ENCODE assay signal across 1 cellular context in the genomic region with DNA sequence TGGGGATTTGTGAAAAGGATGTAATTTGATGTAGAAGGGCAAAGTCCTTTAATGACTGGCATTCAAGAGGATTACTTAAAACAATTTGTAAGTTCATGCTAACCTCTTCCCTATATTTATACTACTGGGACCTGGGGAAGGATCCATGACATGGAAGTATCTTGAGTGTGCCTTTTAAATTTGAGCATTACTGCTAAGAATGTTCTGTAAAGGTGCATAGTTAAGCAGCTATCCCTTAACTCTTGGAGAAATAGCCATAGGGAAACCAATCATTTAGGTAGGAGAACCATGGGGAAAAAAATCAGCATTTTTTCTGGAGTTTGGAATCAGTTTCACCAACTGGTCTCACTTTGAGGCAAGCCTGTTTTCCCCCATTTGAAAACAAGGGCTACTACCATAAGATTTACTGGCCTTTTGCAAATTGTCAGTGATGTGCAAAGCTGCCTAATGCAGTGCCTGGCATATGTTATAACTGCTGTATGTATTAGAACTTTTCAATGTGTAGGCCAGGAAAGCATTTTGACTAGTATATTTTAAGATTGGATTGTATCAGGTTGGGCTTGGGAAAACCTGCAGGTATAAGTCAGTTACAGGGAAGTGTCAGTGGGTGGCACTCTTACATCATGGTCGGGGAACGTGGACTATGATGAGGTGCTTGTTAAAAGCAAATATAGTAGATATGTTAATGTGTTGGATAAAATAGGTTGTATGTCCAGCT.
A peak's percentile ranks its signal among the peaks of the same experiment; 100 is the strongest.
TF ChIP-seq lines count a peak whose summit lies in the region.

No MANE protein-coding gene starts in this region.

TF ChIP-seq in K562, 482 proteins besides CTCF, POLR2A, EP300 and RAD21 (continued from another document and continues in another):
- TF ChIP-seq PML (IDR thresholded peaks at IDR 0.05; ENCODE audit: low read length): peak; percentile 46; the same call in 1 of the 2 replicates
- TF ChIP-seq ZNF780A (CRISPR knock-in tag; IDR thresholded peaks at IDR 0.05): no peak
- TF ChIP-seq CREM (IDR thresholded peaks at IDR 0.05; ENCODE audit: low read depth): 0 out of 2 replicates have a peak, but pooled peaks have one; percentile 48
- TF ChIP-seq ZSCAN29 (IDR thresholded peaks at IDR 0.05): no peak
- peak; percentile 49; the same call in 1 of the 2 replicates for TF ChIP-seq POLR2AphosphoS5 (IDR thresholded peaks at IDR 0.05; ENCODE audit: control insufficient read depth, insufficient read depth, low read depth, low read length)
- TF ChIP-seq THRB (CRISPR knock-in tag; conservative IDR thresholded peaks at IDR 0.05): peak; percentile 58; the same call in 1 of the 2 replicates
- TF ChIP-seq POU5F1 (IDR thresholded peaks at IDR 0.05; ENCODE audit: borderline replicate concordance, low read depth, low read length, partially characterized antibody): no peak
- peak; percentile 31 for TF ChIP-seq SUPT5H (IDR thresholded peaks at IDR 0.05)
- no peak for TF ChIP-seq ZNF79 (CRISPR knock-in tag; IDR thresholded peaks at IDR 0.05; ENCODE audit: low read depth)
- TF ChIP-seq ZC3H11A (IDR thresholded peaks at IDR 0.05; ENCODE audit: low read depth, low read length): no peak
- TF ChIP-seq MAFF (IDR thresholded peaks at IDR 0.05; ENCODE audit: low read length): 0 out of 2 replicates have a peak, but pooled peaks have one; percentile 1
- no peak for TF ChIP-seq KLF6 (CRISPR knock-in tag; IDR thresholded peaks at IDR 0.05; ENCODE audit: borderline replicate concordance)
- TF ChIP-seq FIP1L1 (IDR thresholded peaks at IDR 0.05; ENCODE audit: low read depth, low read length, poor library complexity, severe bottlenecking): no peak
- TF ChIP-seq ZFP30 (CRISPR knock-in tag; IDR thresholded peaks at IDR 0.05; ENCODE audit: borderline replicate concordance): no peak
- TF ChIP-seq SRF (CRISPR knock-in tag; IDR thresholded peaks at IDR 0.05): no peak
- peak; percentile 61; the same call in 1 of the 2 replicates for TF ChIP-seq HMBOX1 (IDR thresholded peaks at IDR 0.05)
- no peak for TF ChIP-seq RNF2 (IDR thresholded peaks at IDR 0.05)
- peak; percentile 89; the same call in 1 of the 2 replicates for TF ChIP-seq POLR2AphosphoS2 (IDR thresholded peaks at IDR 0.05; ENCODE audit: low read length)
- 0 out of 2 replicates have a peak, but pooled peaks have one; percentile 12 for TF ChIP-seq CREB1 (IDR thresholded peaks at IDR 0.05)
- 0 out of 2 replicates have a peak, but pooled peaks have one; percentile 21 for TF ChIP-seq CREB1 (CRISPR knock-in tag; IDR thresholded peaks at IDR 0.05)
- TF ChIP-seq CHCHD3 (CRISPR knock-in tag; IDR thresholded peaks at IDR 0.05): no peak
- TF ChIP-seq, protein P1, sequence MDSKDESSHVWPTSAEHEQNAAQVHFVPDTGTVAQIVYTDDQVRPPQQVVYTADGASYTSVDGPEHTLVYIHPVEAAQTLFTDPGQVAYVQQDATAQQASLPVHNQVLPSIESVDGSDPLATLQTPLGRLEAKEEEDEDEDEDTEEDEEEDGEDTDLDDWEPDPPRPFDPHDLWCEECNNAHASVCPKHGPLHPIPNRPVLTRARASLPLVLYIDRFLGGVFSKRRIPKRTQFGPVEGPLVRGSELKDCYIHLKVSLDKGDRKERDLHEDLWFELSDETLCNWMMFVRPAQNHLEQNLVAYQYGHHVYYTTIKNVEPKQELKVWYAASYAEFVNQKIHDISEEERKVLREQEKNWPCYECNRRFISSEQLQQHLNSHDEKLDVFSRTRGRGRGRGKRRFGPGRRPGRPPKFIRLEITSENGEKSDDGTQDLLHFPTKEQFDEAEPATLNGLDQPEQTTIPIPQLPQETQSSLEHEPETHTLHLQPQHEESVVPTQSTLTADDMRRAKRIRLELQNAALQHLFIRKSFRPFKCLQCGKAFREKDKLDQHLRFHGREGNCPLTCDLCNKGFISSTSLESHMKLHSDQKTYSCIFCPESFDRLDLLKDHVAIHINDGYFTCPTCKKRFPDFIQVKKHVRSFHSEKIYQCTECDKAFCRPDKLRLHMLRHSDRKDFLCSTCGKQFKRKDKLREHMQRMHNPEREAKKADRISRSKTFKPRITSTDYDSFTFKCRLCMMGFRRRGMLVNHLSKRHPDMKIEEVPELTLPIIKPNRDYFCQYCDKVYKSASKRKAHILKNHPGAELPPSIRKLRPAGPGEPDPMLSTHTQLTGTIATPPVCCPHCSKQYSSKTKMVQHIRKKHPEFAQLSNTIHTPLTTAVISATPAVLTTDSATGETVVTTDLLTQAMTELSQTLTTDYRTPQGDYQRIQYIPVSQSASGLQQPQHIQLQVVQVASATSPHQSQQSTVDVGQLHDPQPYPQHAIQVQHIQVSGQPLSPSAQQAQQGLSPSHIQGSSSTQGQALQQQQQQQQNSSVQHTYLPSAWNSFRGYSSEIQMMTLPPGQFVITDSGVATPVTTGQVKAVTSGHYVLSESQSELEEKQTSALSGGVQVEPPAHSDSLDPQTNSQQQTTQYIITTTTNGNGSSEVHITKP (IDR thresholded peaks at IDR 0.05; ENCODE audit: partially characterized antibody): no peak
- TF ChIP-seq HBP1 (CRISPR knock-in tag; IDR thresholded peaks at IDR 0.05): 0 out of 2 replicates have a peak, but pooled peaks have one; percentile 19
- no peak for TF ChIP-seq NBN (IDR thresholded peaks at IDR 0.05; ENCODE audit: low read depth)
- peak; percentile 46 for TF ChIP-seq SIRT6 (IDR thresholded peaks at IDR 0.05; ENCODE audit: low read depth, low read length)
- peak; percentile 19 for TF ChIP-seq KDM5B (IDR thresholded peaks at IDR 0.05; ENCODE audit: insufficient replicate concordance, low read depth, low read length)
- no peak for TF ChIP-seq PHF8 (IDR thresholded peaks at IDR 0.05; ENCODE audit: borderline replicate concordance, low read length)
- no peak for TF ChIP-seq TOE1 (IDR thresholded peaks at IDR 0.05; ENCODE audit: borderline replicate concordance)
- no peak for TF ChIP-seq TOE1 (CRISPR knock-in tag; IDR thresholded peaks at IDR 0.05; ENCODE audit: borderline replicate concordance, low read depth)
- TF ChIP-seq MIER1 (IDR thresholded peaks at IDR 0.05; ENCODE audit: low read depth): no peak
- 0 out of 2 replicates have a peak, but pooled peaks have one; percentile 16 for TF ChIP-seq GABPB1 (CRISPR knock-in tag; IDR thresholded peaks at IDR 0.05)
- TF ChIP-seq, protein P2, sequence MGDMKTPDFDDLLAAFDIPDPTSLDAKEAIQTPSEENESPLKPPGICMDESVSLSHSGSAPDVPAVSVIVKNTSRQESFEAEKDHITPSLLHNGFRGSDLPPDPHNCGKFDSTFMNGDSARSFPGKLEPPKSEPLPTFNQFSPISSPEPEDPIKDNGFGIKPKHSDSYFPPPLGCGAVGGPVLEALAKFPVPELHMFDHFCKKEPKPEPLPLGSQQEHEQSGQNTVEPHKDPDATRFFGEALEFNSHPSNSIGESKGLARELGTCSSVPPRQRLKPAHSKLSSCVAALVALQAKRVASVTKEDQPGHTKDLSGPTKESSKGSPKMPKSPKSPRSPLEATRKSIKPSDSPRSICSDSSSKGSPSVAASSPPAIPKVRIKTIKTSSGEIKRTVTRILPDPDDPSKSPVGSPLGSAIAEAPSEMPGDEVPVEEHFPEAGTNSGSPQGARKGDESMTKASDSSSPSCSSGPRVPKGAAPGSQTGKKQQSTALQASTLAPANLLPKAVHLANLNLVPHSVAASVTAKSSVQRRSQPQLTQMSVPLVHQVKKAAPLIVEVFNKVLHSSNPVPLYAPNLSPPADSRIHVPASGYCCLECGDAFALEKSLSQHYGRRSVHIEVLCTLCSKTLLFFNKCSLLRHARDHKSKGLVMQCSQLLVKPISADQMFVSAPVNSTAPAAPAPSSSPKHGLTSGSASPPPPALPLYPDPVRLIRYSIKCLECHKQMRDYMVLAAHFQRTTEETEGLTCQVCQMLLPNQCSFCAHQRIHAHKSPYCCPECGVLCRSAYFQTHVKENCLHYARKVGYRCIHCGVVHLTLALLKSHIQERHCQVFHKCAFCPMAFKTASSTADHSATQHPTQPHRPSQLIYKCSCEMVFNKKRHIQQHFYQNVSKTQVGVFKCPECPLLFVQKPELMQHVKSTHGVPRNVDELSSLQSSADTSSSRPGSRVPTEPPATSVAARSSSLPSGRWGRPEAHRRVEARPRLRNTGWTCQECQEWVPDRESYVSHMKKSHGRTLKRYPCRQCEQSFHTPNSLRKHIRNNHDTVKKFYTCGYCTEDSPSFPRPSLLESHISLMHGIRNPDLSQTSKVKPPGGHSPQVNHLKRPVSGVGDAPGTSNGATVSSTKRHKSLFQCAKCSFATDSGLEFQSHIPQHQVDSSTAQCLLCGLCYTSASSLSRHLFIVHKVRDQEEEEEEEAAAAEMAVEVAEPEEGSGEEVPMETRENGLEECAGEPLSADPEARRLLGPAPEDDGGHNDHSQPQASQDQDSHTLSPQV (IDR thresholded peaks at IDR 0.05): 0 out of 2 replicates have a peak, but pooled peaks have one; percentile 4
- TF ChIP-seq MYNN (IDR thresholded peaks at IDR 0.05): 0 out of 2 replicates have a peak, but pooled peaks have one; percentile 19
- no peak for TF ChIP-seq MYNN (CRISPR knock-in tag; IDR thresholded peaks at IDR 0.05)
- TF ChIP-seq SNIP1 (IDR thresholded peaks at IDR 0.05; ENCODE audit: low read depth): no peak
- TF ChIP-seq MAX (CRISPR knock-in tag; IDR thresholded peaks at IDR 0.05): no peak
- no peak for TF ChIP-seq BHLHE40 (IDR thresholded peaks at IDR 0.05; ENCODE audit: low read length)
- TF ChIP-seq, protein P3, sequence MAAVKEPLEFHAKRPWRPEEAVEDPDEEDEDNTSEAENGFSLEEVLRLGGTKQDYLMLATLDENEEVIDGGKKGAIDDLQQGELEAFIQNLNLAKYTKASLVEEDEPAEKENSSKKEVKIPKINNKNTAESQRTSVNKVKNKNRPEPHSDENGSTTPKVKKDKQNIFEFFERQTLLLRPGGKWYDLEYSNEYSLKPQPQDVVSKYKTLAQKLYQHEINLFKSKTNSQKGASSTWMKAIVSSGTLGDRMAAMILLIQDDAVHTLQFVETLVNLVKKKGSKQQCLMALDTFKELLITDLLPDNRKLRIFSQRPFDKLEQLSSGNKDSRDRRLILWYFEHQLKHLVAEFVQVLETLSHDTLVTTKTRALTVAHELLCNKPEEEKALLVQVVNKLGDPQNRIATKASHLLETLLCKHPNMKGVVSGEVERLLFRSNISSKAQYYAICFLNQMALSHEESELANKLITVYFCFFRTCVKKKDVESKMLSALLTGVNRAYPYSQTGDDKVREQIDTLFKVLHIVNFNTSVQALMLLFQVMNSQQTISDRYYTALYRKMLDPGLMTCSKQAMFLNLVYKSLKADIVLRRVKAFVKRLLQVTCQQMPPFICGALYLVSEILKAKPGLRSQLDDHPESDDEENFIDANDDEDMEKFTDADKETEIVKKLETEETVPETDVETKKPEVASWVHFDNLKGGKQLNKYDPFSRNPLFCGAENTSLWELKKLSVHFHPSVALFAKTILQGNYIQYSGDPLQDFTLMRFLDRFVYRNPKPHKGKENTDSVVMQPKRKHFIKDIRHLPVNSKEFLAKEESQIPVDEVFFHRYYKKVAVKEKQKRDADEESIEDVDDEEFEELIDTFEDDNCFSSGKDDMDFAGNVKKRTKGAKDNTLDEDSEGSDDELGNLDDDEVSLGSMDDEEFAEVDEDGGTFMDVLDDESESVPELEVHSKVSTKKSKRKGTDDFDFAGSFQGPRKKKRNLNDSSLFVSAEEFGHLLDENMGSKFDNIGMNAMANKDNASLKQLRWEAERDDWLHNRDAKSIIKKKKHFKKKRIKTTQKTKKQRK (IDR thresholded peaks at IDR 0.05; ENCODE audit: borderline replicate concordance, low read depth, low read length): no peak
- TF ChIP-seq ATF3 (IDR thresholded peaks at IDR 0.05): peak; percentile 37
- no peak for TF ChIP-seq ATF3 (CRISPR knock-in tag; conservative IDR thresholded peaks at IDR 0.05)
- no peak for TF ChIP-seq DNMT1 (IDR thresholded peaks at IDR 0.05)
